12 cellular contexts compared by ENCODE assay signal in genomic region chr16:65532218-65532617, GRCh38.
DNase-seq lines count a peak whose midpoint lies in the region; ATAC-seq and TF ChIP-seq lines count a peak whose summit lies in the region.
"Had no signal": no experiment of that assay in that cellular context is flagged by ENCODE, and none has a peak within 500 bp of the region (broad histone marks: within the 10 kb centered on the region; RNA-seq: fewer than 3 reads in every experiment).

No MANE protein-coding gene starts in this region.

- intact Hi-C loops in heart left ventricle (cut with DNase I) (no loop called here), Right ventricle myocardium superior (cut with DNase I) (no loop called here)

- DNase-seq in heart left ventricle, result no peak
- DNase-seq in Right ventricle myocardium superior, result no peak
- DNase-seq in type B pancreatic cell (ENCODE audit: extremely low spot score, unreplicated experiment), result no peak
- no peak for DNase-seq in glutamatergic neuron
- DNase-seq in NCI-H1436 treated with DMSO at 0.1 percent for 48 hours (lab: John Stamatoyannopoulos, UW), result no peak
- no peak for DNase-seq in activated effector memory CD4-positive, alpha-beta T cell treated with anti-CD3 and anti-CD28 coated beads, Interleukin-2, amount 50 U/mL, for 16 hours
- DNase-seq: activated naive CD4-positive, alpha-beta T cell treated with anti-CD3 and anti-CD28 coated beads, Interleukin-2, amount 10 ng/mL, durations not matched to agents 7 days and 5 days; caudate nucleus; naive thymus-derived CD8-positive, alpha-beta T cell; NCI-H2107 had no signal

- TF ChIP-seq CTCF in heart left ventricle (IDR thresholded peaks at IDR 0.05), result no peak
- TF ChIP-seq CTCF in brain (conservative IDR thresholded peaks at IDR 0.05), result no peak
- no peak for TF ChIP-seq CTCF in type B pancreatic cell (conservative IDR thresholded peaks at IDR 0.05)
- TF ChIP-seq CTCF in glutamatergic neuron (IDR thresholded peaks at IDR 0.05; ENCODE audit: partially characterized antibody, unreplicated experiment), result no peak

- WGBS in heart left ventricle, 4 donors, result 32 to 56% (median 47%) methylated on average over 6 of the region's 6 CpGs

- H3K27ac Mint-ChIP-seq in brain, result peak overlapping the region in 3 of 5 experiments; percentile 31 to 41 (median 32)
- no peak overlapping the region for H3K27ac Mint-ChIP-seq in type B pancreatic cell
- no peak overlapping the region for H3K27ac Mint-ChIP-seq in glutamatergic neuron (ENCODE audit: unreplicated experiment)
- H3K27ac Mint-ChIP-seq: activated naive CD4-positive, alpha-beta T cell treated with anti-CD3 and anti-CD28 coated beads, Interleukin-2, amount 10 ng/mL, durations not matched to agents 7 days and 5 days; naive thymus-derived CD8-positive, alpha-beta T cell had no signal

- H3K4me1 Mint-ChIP-seq in brain (peaks cover 16% of the 10 kb centered on the region), type B pancreatic cell (ENCODE audit: unreplicated experiment) (peaks cover 12% of the 10 kb centered on the region), glutamatergic neuron (ENCODE audit: low read depth, unreplicated experiment) (no peaks in the 10 kb centered on the region)
- H3K4me1 Mint-ChIP-seq: activated naive CD4-positive, alpha-beta T cell treated with anti-CD3 and anti-CD28 coated beads, Interleukin-2, amount 10 ng/mL, durations not matched to agents 7 days and 5 days; naive thymus-derived CD8-positive, alpha-beta T cell had no signal

- H3K9me3 ChIP-seq in heart left ventricle (peaks cover 0 to 8% (median 0%) of the 10 kb centered on the region in 12 donors), muscle layer of duodenum (ENCODE audit: control insufficient read depth in 1 of 2, low read length in 2 of 2) (no peaks in the 10 kb centered on the region)

- TF ChIP-seq POLR2A in heart left ventricle (IDR thresholded peaks at IDR 0.05), result no peak

- H3K4me3 ChIP-seq in heart left ventricle, result peak overlapping the region in 8 of 12 donors; percentile 6 to 44 (median 19)
- peak overlapping the region; percentile 1 to 25 for H3K4me3 ChIP-seq in muscle layer of duodenum (ENCODE audit: low read depth in 1 of 2, low read length in 2 of 2)

- H3K36me3 ChIP-seq in heart left ventricle, result no peaks in the 10 kb centered on the region
- no peaks in the 10 kb centered on the region for H3K36me3 ChIP-seq in muscle layer of duodenum (ENCODE audit: control insufficient read depth in 1 of 2, insufficient read depth in 2 of 2, low read length in 2 of 2)

- H3K36me3 Mint-ChIP-seq in brain (no peaks in the 10 kb centered on the region), type B pancreatic cell (no peaks in the 10 kb centered on the region), glutamatergic neuron (ENCODE audit: unreplicated experiment) (no peaks in the 10 kb centered on the region)
- H3K36me3 Mint-ChIP-seq: activated naive CD4-positive, alpha-beta T cell treated with anti-CD3 and anti-CD28 coated beads, Interleukin-2, amount 10 ng/mL, durations not matched to agents 7 days and 5 days; naive thymus-derived CD8-positive, alpha-beta T cell had no signal

- ATAC-seq in heart left ventricle, result peak in 1 of 4 donors; percentile 48
- no peak for ATAC-seq in Right ventricle myocardium superior (ENCODE audit: poor library complexity)
- ATAC-seq: naive thymus-derived CD8-positive, alpha-beta T cell had no signal

- H3K27me3 ChIP-seq in heart left ventricle, result no peaks in the 10 kb centered on the region
- no peaks in the 10 kb centered on the region for H3K27me3 ChIP-seq in muscle layer of duodenum (ENCODE audit: low read depth, low read length)

- peaks cover 0 to 10% (median 4%) of the 10 kb centered on the region in 5 experiments for H3K9me3 Mint-ChIP-seq in brain
- peaks cover 3% of the 10 kb centered on the region for H3K9me3 Mint-ChIP-seq in type B pancreatic cell
- no peaks in the 10 kb centered on the region for H3K9me3 Mint-ChIP-seq in glutamatergic neuron (ENCODE audit: unreplicated experiment)

- H3K4me3 Mint-ChIP-seq in brain, result peak overlapping the region in 4 of 5 experiments; percentile 4 to 78 (median 56)
- peak overlapping the region; percentile 56 for H3K4me3 Mint-ChIP-seq in type B pancreatic cell
- no peak overlapping the region for H3K4me3 Mint-ChIP-seq in glutamatergic neuron (ENCODE audit: unreplicated experiment)
- H3K4me3 Mint-ChIP-seq: activated naive CD4-positive, alpha-beta T cell treated with anti-CD3 and anti-CD28 coated beads, Interleukin-2, amount 10 ng/mL, durations not matched to agents 7 days and 5 days; naive thymus-derived CD8-positive, alpha-beta T cell had no signal

- peaks cover 0 to 4% (median 0%) of the 10 kb centered on the region in 12 donors for H3K4me1 ChIP-seq in heart left ventricle
- no peaks in the 10 kb centered on the region for H3K4me1 ChIP-seq in muscle layer of duodenum (ENCODE audit: control insufficient read depth in 1 of 2, insufficient read depth in 2 of 2, low read length in 2 of 2)

- H3K27ac ChIP-seq in heart left ventricle, result peak overlapping the region in 2 of 12 donors; percentile 13 to 35
- no peak overlapping the region for H3K27ac ChIP-seq in muscle layer of duodenum (ENCODE audit: low read length)

- H3K27me3 Mint-ChIP-seq in brain, result peaks cover 6% of the 10 kb centered on the region
- peaks cover 26% of the 10 kb centered on the region for H3K27me3 Mint-ChIP-seq in type B pancreatic cell
- H3K27me3 Mint-ChIP-seq in glutamatergic neuron (ENCODE audit: unreplicated experiment), result no peaks in the 10 kb centered on the region
- H3K27me3 Mint-ChIP-seq: activated naive CD4-positive, alpha-beta T cell treated with anti-CD3 and anti-CD28 coated beads, Interleukin-2, amount 10 ng/mL, durations not matched to agents 7 days and 5 days had no signal

Comparison
In these comparisons a context has a peak if more than half of its experiments do, and no peak if none do; other contexts are left out.
1. H3K27ac Mint-ChIP-seq: peak in brain (3 of 5); none in type B pancreatic cell (single experiment) and glutamatergic neuron (single experiment).